Comparison of ENCODE assay signal across 5 cellular contexts in genomic region chr6:32049149-32049548, GRCh38. TPM values are rescaled to one million over a fixed set of nuclear protein-coding genes. Genes with fewer than 3 reads are reported as not detected.
"Had no signal": no experiment of that assay in that cellular context is flagged by ENCODE, and none has a peak within 500 bp of the region (broad histone marks: within the 10 kb centered on the region; RNA-seq: fewer than 3 reads in every experiment).

No MANE protein-coding gene starts in this region.

RNA-seq across cellular contexts. Expression of gene CYP21A2, which starts 10.9 kb away (rescaled TPM):
- total RNA-seq: mononuclear cell, occipital lobe, pulmonary artery endothelial cell, urinary bladder had no signal
- polyA plus RNA-seq: mammary epithelial cell had no signal
